ENCODE assay signal across 8 cellular contexts in genomic region chr4:56435748-56436442, GRCh38. TPM values are rescaled to one million over a fixed set of nuclear protein-coding genes. Genes with fewer than 3 reads are reported as not detected.
DNase-seq lines count a peak whose midpoint lies in the region; ATAC-seq and TF ChIP-seq lines count a peak whose summit lies in the region.

Gene PAICS (plus strand): TSS chr4:56436260. CDS start chr4:56436313, 53 bp downstream.

- no peaks in the 10 kb centered on the region for H3K9me3 ChIP-seq in BE2C

- H3K27me3 ChIP-seq in BE2C = no peaks in the 10 kb centered on the region

- intact Hi-C loops in activated CD4-positive, alpha-beta T cell treated with anti-CD3 and anti-CD28 coated beads, Interleukin-2, amount 10 ng/mL, durations not matched to agents 24 days and 14 days (cut with micrococcal nuclease) = loop anchor here (1.0 to 5.0 kb wide), 11 partner anchors 15 to 1039 kb away; partner anchors contain the start of genes AASDH, CEP135, NOA1 and SRP72

- H3K4me1 ChIP-seq in BE2C = no peaks in the 10 kb centered on the region

- H3K4me3 ChIP-seq in BE2C (ENCODE audit: low read depth, low read length) (peak within 1 kb of the TSS; percentile 99), coronary artery (peak within 1 kb of the TSS; percentile 88)

- peaks cover 42% of the 10 kb centered on the region for H3K4me1 Mint-ChIP-seq in activated CD4-positive, alpha-beta T cell treated with anti-CD3 and anti-CD28 coated beads, Interleukin-2, amount 10 ng/mL, durations not matched to agents 24 days and 14 days

- peaks cover 27% of the 10 kb centered on the region for H3K36me3 Mint-ChIP-seq in activated CD4-positive, alpha-beta T cell treated with anti-CD3 and anti-CD28 coated beads, Interleukin-2, amount 10 ng/mL, durations not matched to agents 24 days and 14 days (ENCODE audit: low read depth)

- peak within 1 kb of the TSS; percentile 95 for H3K27ac Mint-ChIP-seq in activated CD4-positive, alpha-beta T cell treated with anti-CD3 and anti-CD28 coated beads, Interleukin-2, amount 10 ng/mL, durations not matched to agents 24 days and 14 days

- H3K27ac ChIP-seq in coronary artery = peak within 1 kb of the TSS; percentile 89 to 99

- peaks cover 2% of the 10 kb centered on the region for H3K36me3 ChIP-seq in BE2C

- H3K27me3 Mint-ChIP-seq in activated CD4-positive, alpha-beta T cell treated with anti-CD3 and anti-CD28 coated beads, Interleukin-2, amount 10 ng/mL, durations not matched to agents 24 days and 14 days = no peaks in the 10 kb centered on the region

- DNase-seq in BE2C = peak; percentile 98
- peak; percentile 41 for DNase-seq in GM19240 (ENCODE audit: insufficient read length, low spot score)
- peak; percentile 97 to 98 for DNase-seq in NCI-H526 (lab: John Stamatoyannopoulos, UW)
- peak; percentile 100 for DNase-seq in activated CD4-positive, alpha-beta T cell treated with anti-CD3 and anti-CD28 coated beads, Interleukin-2, amount 10 ng/mL, durations not matched to agents 24 days and 14 days
- peak; percentile 93 for DNase-seq in coronary artery (ENCODE audit: low spot score)
- DNase-seq in left kidney (ENCODE audit: low read depth, low spot score) = peak; percentile 99
- DNase-seq in stimulated activated CD4-positive, alpha-beta T cell treated with anti-CD3 and anti-CD28 coated beads, Interleukin-2, amount 100 ng/mL, for 24 hours = peak; percentile 96 to 97

- H3K9me3 Mint-ChIP-seq in activated CD4-positive, alpha-beta T cell treated with anti-CD3 and anti-CD28 coated beads, Interleukin-2, amount 10 ng/mL, durations not matched to agents 24 days and 14 days = no peaks in the 10 kb centered on the region

- ATAC-seq in HG03460 (IDR thresholded peaks at IDR 0.05; ENCODE audit: unreplicated experiment) = peak; percentile 61

- TF ChIP-seq CTCF in BE2C (IDR thresholded peaks at IDR 0.05; ENCODE audit: low read depth, low read length) = 0 out of 2 replicates have a peak, but pooled peaks have one; percentile 4
- TF ChIP-seq CTCF in coronary artery (IDR thresholded peaks at IDR 0.05) = no peak

- peak within 1 kb of the TSS; percentile 89 for H3K4me3 Mint-ChIP-seq in activated CD4-positive, alpha-beta T cell treated with anti-CD3 and anti-CD28 coated beads, Interleukin-2, amount 10 ng/mL, durations not matched to agents 24 days and 14 days

RNA-seq across cellular contexts. Expression of gene PAICS, which starts in this region (rescaled TPM):
- polyA plus RNA-seq in BE2C (2012; ENCODE audit: insufficient read depth, insufficient read length, low read depth) = 53.2 TPM
- 365 and 383 TPM in 2 replicates for total RNA-seq in activated CD4-positive, alpha-beta T cell treated with anti-CD3 and anti-CD28 coated beads, Interleukin-2, amount 10 ng/mL, durations not matched to agents 24 days and 14 days

Comparison
In these comparisons a context has a peak if more than half of its experiments do, and no peak if none do; other contexts are left out.
1. Peak in every context shown above with its lines: DNase-seq, ATAC-seq, H3K4me3 ChIP-seq and H3K27ac ChIP-seq.
2. DNase-seq: peak in every context shown above with its lines; median percentile 100 in activated CD4-positive, alpha-beta T cell treated with anti-CD3 and anti-CD28 coated beads, Interleukin-2, amount 10 ng/mL, durations not matched to agents 24 days and 14 days; 99 in left kidney; 98 in BE2C; 98 in NCI-H526; 96 in stimulated activated CD4-positive, alpha-beta T cell treated with anti-CD3 and anti-CD28 coated beads, Interleukin-2, amount 100 ng/mL, for 24 hours; 93 in coronary artery; 41 in GM19240.